In genomic region chr5:10353241-10354047, GRCh38 we compare ENCODE assay signal across 1 cellular context.
TF ChIP-seq lines count a peak whose summit lies in the region.

Gene MARCHF6, plus strand, starts transcription at chr5:10353695. Its CDS starts 204 bp downstream, at chr5:10353899.

TF ChIP-seq in GM12878, 131 proteins besides CTCF, POLR2A, EP300 and RAD21 (continued from another document and continues in another):
- peak; percentile 85 for TF ChIP-seq ZBTB40 (IDR thresholded peaks at IDR 0.05; ENCODE audit: borderline replicate concordance)
- peak; percentile 58 for TF ChIP-seq SP1 (IDR thresholded peaks at IDR 0.05; ENCODE audit: low read depth, low read length)
- no peak for TF ChIP-seq SMAD1 (IDR thresholded peaks at IDR 0.05; ENCODE audit: low read depth, partially characterized antibody)
- no peak for TF ChIP-seq ZSCAN29 (IDR thresholded peaks at IDR 0.05)
- peak; percentile 22 for TF ChIP-seq MYC (IDR thresholded peaks at IDR 0.05; ENCODE audit: insufficient read depth, insufficient read length, insufficient replicate concordance, low read length, severe bottlenecking)
- TF ChIP-seq CBFB (IDR thresholded peaks at IDR 0.05; ENCODE audit: low read depth) = no peak; the same call in 1 of the 2 replicates
- TF ChIP-seq HSF1 (IDR thresholded peaks at IDR 0.05; ENCODE audit: low read depth, low read length) = no peak
- TF ChIP-seq BCLAF1 (IDR thresholded peaks at IDR 0.05) = no peak
- TF ChIP-seq NBN (IDR thresholded peaks at IDR 0.05) = peak; percentile 81; the same call in 1 of the 2 replicates
- TF ChIP-seq ATF3 (IDR thresholded peaks at IDR 0.05; ENCODE audit: borderline replicate concordance, extremely low read depth, low read depth, low read length) = no peak
- TF ChIP-seq ZBED1 (IDR thresholded peaks at IDR 0.05; ENCODE audit: borderline replicate concordance) = peak; percentile 83
- TF ChIP-seq ZZZ3 (IDR thresholded peaks at IDR 0.05; ENCODE audit: control insufficient read depth, insufficient read length, low read depth) = no peak
- TF ChIP-seq RELB (IDR thresholded peaks at IDR 0.05; ENCODE audit: low read depth) = peak; percentile 76; the same call in 1 of the 2 replicates
- TF ChIP-seq HDGF (IDR thresholded peaks at IDR 0.05) = peak; percentile 95
- TF ChIP-seq NR2F1 (conservative IDR thresholded peaks at IDR 0.05) = peak; percentile 26
- TF ChIP-seq FOXM1 (IDR thresholded peaks at IDR 0.05; ENCODE audit: low read depth, low read length) = no peak; the same call in 1 of the 2 replicates
- no peak for TF ChIP-seq ZBTB33 (IDR thresholded peaks at IDR 0.05)
- no peak for TF ChIP-seq WRNIP1 (IDR thresholded peaks at IDR 0.05; ENCODE audit: borderline replicate concordance, low read depth, low read length)
- no peak for TF ChIP-seq NFIC (IDR thresholded peaks at IDR 0.05; ENCODE audit: low read depth, low read length)
- TF ChIP-seq PKNOX1 (IDR thresholded peaks at IDR 0.05) = peak; percentile 71
- peak; percentile 74 for TF ChIP-seq IKZF1 (conservative IDR thresholded peaks at IDR 0.05)
- no peak for TF ChIP-seq HDAC2 (IDR thresholded peaks at IDR 0.05)
- no peak for TF ChIP-seq CEBPB (IDR thresholded peaks at IDR 0.05; ENCODE audit: borderline replicate concordance in 1 of 2, low read depth in 2 of 2, low read length in 2 of 2)
- TF ChIP-seq MTA3 (IDR thresholded peaks at IDR 0.05; ENCODE audit: borderline replicate concordance, low read length) = no peak
- TF ChIP-seq IRF3 (IDR thresholded peaks at IDR 0.05) = no peak
- peak; percentile 77 for TF ChIP-seq CREM (IDR thresholded peaks at IDR 0.05; ENCODE audit: low read depth)
- TF ChIP-seq MAX (IDR thresholded peaks at IDR 0.05; ENCODE audit: low read depth, low read length) = peak; percentile 72
- TF ChIP-seq YBX1 (IDR thresholded peaks at IDR 0.05) = no peak
- TF ChIP-seq KAT2A (conservative IDR thresholded peaks at IDR 0.05; ENCODE audit: control insufficient read depth, low read depth, low read length) = no peak
- TF ChIP-seq SMARCA5 (IDR thresholded peaks at IDR 0.05) = peak; percentile 51; the same call in 1 of the 2 replicates
- peak; percentile 62; the same call in 1 of the 2 replicates for TF ChIP-seq ELK1 (IDR thresholded peaks at IDR 0.05; ENCODE audit: low read depth, low read length)
- TF ChIP-seq STAT3 (IDR thresholded peaks at IDR 0.05; ENCODE audit: low read depth, low read length) = no peak
- peak; percentile 65; the same call in 1 of the 2 replicates for TF ChIP-seq RUNX3 (IDR thresholded peaks at IDR 0.05; ENCODE audit: low read length)
- TF ChIP-seq RELA (IDR thresholded peaks at IDR 0.05; ENCODE audit: borderline replicate concordance, partially characterized antibody) = no peak
- TF ChIP-seq GABPA (IDR thresholded peaks at IDR 0.05; ENCODE audit: low read depth) = peak; percentile 88
- peak; percentile 89 for TF ChIP-seq YY1 (IDR thresholded peaks at IDR 0.05; ENCODE audit: low read depth, low read length)
- TF ChIP-seq MEF2B (IDR thresholded peaks at IDR 0.05; ENCODE audit: partially characterized antibody, poor library complexity, severe bottlenecking) = no peak
- TF ChIP-seq PBX3 (IDR thresholded peaks at IDR 0.05; ENCODE audit: insufficient replicate concordance, low read depth, low read length) = no peak
- no peak for TF ChIP-seq RFX5 (IDR thresholded peaks at IDR 0.05; ENCODE audit: low read depth, low read length)
- TF ChIP-seq CHD1 (IDR thresholded peaks at IDR 0.05; ENCODE audit: low read depth, low read length) = no peak
- TF ChIP-seq RCOR1 (conservative IDR thresholded peaks at IDR 0.05; ENCODE audit: low read depth, low read length) = no peak
- TF ChIP-seq PAX8 (IDR thresholded peaks at IDR 0.05) = no peak
- TF ChIP-seq HCFC1 (IDR thresholded peaks at IDR 0.05; ENCODE audit: low read length) = 0 out of 2 replicates have a peak, but pooled peaks have one; percentile 40
- no peak for TF ChIP-seq PAX5 (IDR thresholded peaks at IDR 0.05; ENCODE audit: borderline replicate concordance, low read depth, low read length)
- TF ChIP-seq NRF1 (conservative IDR thresholded peaks at IDR 0.05; ENCODE audit: low read depth, low read length) = no peak
